ENCODE assay signal across 14 cellular contexts in the genomic region with DNA sequence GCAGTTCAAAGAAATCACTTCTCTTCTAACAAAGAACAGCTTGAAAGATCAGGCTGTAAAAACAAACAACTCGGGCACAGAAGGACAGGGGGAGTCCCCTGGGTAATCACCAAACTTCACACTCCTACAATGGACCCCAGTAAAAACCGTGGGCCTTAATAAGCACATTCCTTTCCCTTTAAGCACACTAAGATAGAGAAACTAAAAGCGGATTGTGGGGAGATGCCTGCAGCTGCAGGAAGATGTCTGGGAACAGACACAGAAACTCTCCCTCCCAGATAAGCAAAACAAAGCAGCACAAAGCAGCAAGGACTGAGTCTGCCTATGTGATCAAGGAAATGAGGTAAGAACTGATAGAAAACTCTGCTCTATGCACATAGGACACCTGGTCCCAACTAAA. TPM values are rescaled to one million over a fixed set of nuclear protein-coding genes. Genes with fewer than 3 reads are reported as not detected.
DNase-seq lines count a peak whose midpoint lies in the region; ATAC-seq and TF ChIP-seq lines count a peak whose summit lies in the region.
"Had no signal": no experiment of that assay in that cellular context is flagged by ENCODE, and none has a peak within 500 bp of the region (broad histone marks: within the 10 kb centered on the region; RNA-seq: fewer than 3 reads in every experiment).

No MANE protein-coding gene starts in this region.

- no peaks in the 10 kb centered on the region for H3K36me3 ChIP-seq in KMS-11 (ENCODE audit: insufficient read depth)
- H3K36me3 ChIP-seq: Peyer's patch had no signal

- H3K27me3 ChIP-seq in KMS-11 (ENCODE audit: insufficient read depth, low read depth): no peaks in the 10 kb centered on the region
- H3K27me3 ChIP-seq: Peyer's patch had no signal

- H2AFZ ChIP-seq in KMS-11 (ENCODE audit: low read depth): peak overlapping the region; percentile 34

- H3K4me1 Mint-ChIP-seq in naive thymus-derived CD8-positive, alpha-beta T cell: peaks cover 18 to 33% (median 22%) of the 10 kb centered on the region in 4 donors

- H3K4me3 ChIP-seq in KMS-11 (IDR thresholded peaks at IDR 0.05; ENCODE audit: insufficient read depth, low read depth, low read length): no peak overlapping the region
- peak overlapping the region; percentile 28 for H3K4me3 ChIP-seq in choroid plexus epithelial cell (ENCODE audit: low read depth, low read length)
- H3K4me3 ChIP-seq: Peyer's patch, skin epidermis had no signal

- H3K79me2 ChIP-seq in KMS-11 (ENCODE audit: insufficient read depth, low read depth): no peaks in the 10 kb centered on the region

- peaks cover 0 to 5% (median 0%) of the 10 kb centered on the region in 5 donors for H3K27me3 Mint-ChIP-seq in naive thymus-derived CD8-positive, alpha-beta T cell

- peaks cover 0 to 6% (median 5%) of the 10 kb centered on the region in 3 donors for H3K36me3 Mint-ChIP-seq in naive thymus-derived CD8-positive, alpha-beta T cell
- H3K36me3 Mint-ChIP-seq: CD14-positive monocyte had no signal

- POLR2A ChIA-PET in naive thymus-derived CD8-positive, alpha-beta T cell (lab: Charles Lee): interaction anchor here (0.9 to 4.0 kb wide), 9 partner anchors 9 to 468 kb away, joined by 3 to 41 read pairs (median 7); a partner anchor contains a TSS

- H3K9me3 Mint-ChIP-seq in naive thymus-derived CD8-positive, alpha-beta T cell: peaks cover 0 to 15% (median 8%) of the 10 kb centered on the region in 9 donors

- peaks cover 13% of the 10 kb centered on the region for H3K4me1 ChIP-seq in KMS-11 (ENCODE audit: low read depth, poor library complexity, severe bottlenecking)
- H3K4me1 ChIP-seq: Peyer's patch had no signal

- H4K20me1 ChIP-seq in KMS-11 (ENCODE audit: insufficient read depth): no peaks in the 10 kb centered on the region

- peak; percentile 31 for DNase-seq in ELR (ENCODE audit: low read depth)
- peak; percentile 82 for DNase-seq in choroid plexus epithelial cell (ENCODE audit: low read depth)
- DNase-seq in naive thymus-derived CD8-positive, alpha-beta T cell: peak in 7 of 10 donors; percentile 12 to 67 (median 45)
- no peak for DNase-seq in kidney tubule cell (ENCODE audit: low spot score)
- no peak for DNase-seq in NCI-H446 treated with DMSO at 0.1 percent for 48 hours (lab: John Stamatoyannopoulos, UW)
- DNase-seq: hippocampal formation, midbrain, NCI-H2171, Peyer's patch had no signal

- H3K9ac ChIP-seq in KMS-11: no peak overlapping the region

- peak overlapping the region; percentile 88 to 97 (median 96) for H3K27ac Mint-ChIP-seq in naive thymus-derived CD8-positive, alpha-beta T cell
- H3K27ac Mint-ChIP-seq: CD14-positive monocyte had no signal

- H3K4me3 Mint-ChIP-seq in naive thymus-derived CD8-positive, alpha-beta T cell: peak overlapping the region; percentile 49 to 85 (median 66)
- H3K4me3 Mint-ChIP-seq: CD14-positive monocyte had no signal

- TF ChIP-seq CTCF in KMS-11 (conservative IDR thresholded peaks at IDR 0.05; ENCODE audit: low read depth, low read length) (no peak), choroid plexus epithelial cell (conservative IDR thresholded peaks at IDR 0.05; ENCODE audit: low read depth, low read length) (no peak)

- peak overlapping the region; percentile 56 for H3K27ac ChIP-seq in KMS-11
- H3K27ac ChIP-seq: Peyer's patch, skin epidermis had no signal

- H3K4me2 ChIP-seq in KMS-11: peak overlapping the region; percentile 42; the same call in 1 of the 2 replicates

- ATAC-seq in naive thymus-derived CD8-positive, alpha-beta T cell: peak; percentile 96
- ATAC-seq in HG03175 (IDR thresholded peaks at IDR 0.05; ENCODE audit: unreplicated experiment): no peak
- no peak for ATAC-seq in HG03439 (IDR thresholded peaks at IDR 0.05; ENCODE audit: unreplicated experiment)

RNA-seq across cellular contexts. Expression of a gene that starts 37.6 kb away (rescaled TPM):
- total RNA-seq in naive thymus-derived CD8-positive, alpha-beta T cell: 10 to 100 TPM; 18.0 to 19.8 TPM
- 10 to 100 TPM; 16.3 to 21.1 (median 18.2) TPM for polyA plus RNA-seq in naive thymus-derived CD8-positive, alpha-beta T cell

Comparison
In these comparisons a context has a peak if more than half of its experiments do, and no peak if none do; other contexts are left out.
1. DNase-seq: peak in ELR (single experiment), choroid plexus epithelial cell (single experiment) and naive thymus-derived CD8-positive, alpha-beta T cell (7 of 10); none in kidney tubule cell (single experiment) and NCI-H446 treated with DMSO at 0.1 percent for 48 hours (single experiment).
2. ATAC-seq: peak in naive thymus-derived CD8-positive, alpha-beta T cell (2 of 2); none in HG03175 (single experiment) and HG03439 (single experiment).